Comparison of ENCODE assay signal across 8 cellular contexts in genomic region chr6:152642578-152643375, GRCh38. TPM values are rescaled to one million over a fixed set of nuclear protein-coding genes. Genes with fewer than 3 reads are reported as not detected.
A peak's percentile ranks its signal among the peaks of the same experiment; 100 is the strongest.
DNase-seq lines count a peak whose midpoint lies in the region; ATAC-seq and TF ChIP-seq lines count a peak whose summit lies in the region.

No MANE protein-coding gene starts in this region.

- no peak overlapping the region for H3K27ac ChIP-seq in parathyroid adenoma

- H3K9me3 Mint-ChIP-seq in WTC11: no peaks in the 10 kb centered on the region

- no peaks in the 10 kb centered on the region for H3K27me3 ChIP-seq in parathyroid adenoma (ENCODE audit: control insufficient read depth, insufficient read depth, low read length)

- H3K4me1 ChIP-seq in parathyroid adenoma: no peaks in the 10 kb centered on the region

- H3K9ac ChIP-seq in parathyroid adenoma: no peak overlapping the region

- peak; percentile 9 for DNase-seq in activated naive CD4-positive, alpha-beta T cell treated with Interleukin-2 at 50 U/mL for 16 hours
- no peak for DNase-seq in activated naive CD4-positive, alpha-beta T cell treated with anti-CD3 and anti-CD28 coated beads, Interleukin-2, amount 50 U/mL, for 16 hours
- DNase-seq in LNCaP clone FGC (ENCODE audit: low read depth): peak; percentile 11
- peak; percentile 79 for DNase-seq in WTC11 (ENCODE audit: low spot score)
- peak; percentile 24 to 70 for DNase-seq in foreskin fibroblast
- no peak for DNase-seq in NCI-H1694 (lab: John Stamatoyannopoulos, UW)

- H3K27me3 Mint-ChIP-seq in WTC11 (ENCODE audit: low read depth): peaks cover 15% of the 10 kb centered on the region

- peak; percentile 70 for TF ChIP-seq CTCF in LNCaP clone FGC (IDR thresholded peaks at IDR 0.05; ENCODE audit: control insufficient read depth, extremely low read depth, insufficient read depth)
- peak; percentile 20; the same call in 1 of the 2 replicates for TF ChIP-seq CTCF in WTC11 (IDR thresholded peaks at IDR 0.05)
- TF ChIP-seq CTCF in foreskin fibroblast (IDR thresholded peaks at IDR 0.05; ENCODE audit: low read depth, low read length): peak; percentile 72
- TF ChIP-seq CTCF in parathyroid adenoma (IDR thresholded peaks at IDR 0.05): peak; percentile 70

- peak overlapping the region; percentile 57 for H2AFZ ChIP-seq in parathyroid adenoma

- no peaks in the 10 kb centered on the region for H3K79me2 ChIP-seq in parathyroid adenoma

- no peaks in the 10 kb centered on the region; the same call in 1 of the 2 replicates for H3K36me3 Mint-ChIP-seq in WTC11

- no peaks in the 10 kb centered on the region for H3K9me3 ChIP-seq in parathyroid adenoma (ENCODE audit: control insufficient read depth, low read length)

- no peak overlapping the region for H3K4me3 ChIP-seq in LNCaP clone FGC (ENCODE audit: low read depth, low read length)
- H3K4me3 ChIP-seq in foreskin fibroblast (ENCODE audit: low read depth in 1 of 2, low read length in 2 of 2): no peak overlapping the region
- no peak overlapping the region for H3K4me3 ChIP-seq in parathyroid adenoma (ENCODE audit: low read depth, low read length)

- no peak overlapping the region for H3K4me2 ChIP-seq in parathyroid adenoma (ENCODE audit: low read length)

- CTCF ChIA-PET in WTC11 (lab: Charles Lee): interaction anchor here (0.6 to 2.3 kb wide), 32 partner anchors 9 to 335 kb away, joined by 3 to 30 read pairs (median 4); partner anchors contain the start of gene MYCT1

- peak overlapping the region; percentile 80 for H3K27ac Mint-ChIP-seq in WTC11

- peak; percentile 82 for ATAC-seq in GM21737 (IDR thresholded peaks at IDR 0.05; ENCODE audit: unreplicated experiment)
- ATAC-seq in WTC11: peak; percentile 100

- H3K36me3 ChIP-seq in parathyroid adenoma (ENCODE audit: control insufficient read depth, insufficient read depth, low read length): no peaks in the 10 kb centered on the region

- H3K4me1 Mint-ChIP-seq in WTC11: peaks cover 12% of the 10 kb centered on the region

- POLR2A ChIA-PET in WTC11 (lab: Charles Lee): no interaction called here

- no peak overlapping the region for H3K4me3 Mint-ChIP-seq in WTC11

TF ChIP-seq in WTC11, 78 proteins besides CTCF, POLR2A, EP300 and RAD21:
- TF ChIP-seq PRRX2 (CRISPR knock-in tag; IDR thresholded peaks at IDR 0.05): 0 out of 2 replicates have a peak, but pooled peaks have one; percentile 44
- no peak for TF ChIP-seq JAZF1 (CRISPR knock-in tag; IDR thresholded peaks at IDR 0.05)

RNA-seq across cellular contexts. Expression of gene SYNE1, which starts 5.6 kb away (rescaled TPM):
- total RNA-seq in WTC11 (2021): 3.9 to 6.5 TPM (median 5.6 TPM) in 3 replicates

RNA-seq across cellular contexts. Expression of gene MYCT1, which starts 54.9 kb away (rescaled TPM):
- 1.4 to 2.0 TPM (median 1.5 TPM) in 3 replicates for total RNA-seq in WTC11 (2021)

Comparison
In these comparisons a context has a peak if more than half of its experiments do, and no peak if none do; other contexts are left out.
1. DNase-seq: peak in activated naive CD4-positive, alpha-beta T cell treated with Interleukin-2 at 50 U/mL for 16 hours (single experiment), LNCaP clone FGC (single experiment), WTC11 (single experiment) and foreskin fibroblast (2 of 2); none in activated naive CD4-positive, alpha-beta T cell treated with anti-CD3 and anti-CD28 coated beads, Interleukin-2, amount 50 U/mL, for 16 hours (single experiment) and NCI-H1694 (single experiment).
2. CTCF ChIP-seq: peak in every context shown above with its lines; median percentile 72 in foreskin fibroblast; 70 in LNCaP clone FGC; 70 in parathyroid adenoma; 20 in WTC11.